Comparison of ENCODE assay signal across 12 cellular contexts in genomic region chr15:65182538-65182937, GRCh38. TPM values are rescaled to one million over a fixed set of nuclear protein-coding genes. Genes with fewer than 3 reads are reported as not detected.
DNase-seq lines count a peak whose midpoint lies in the region; ATAC-seq, FAIRE-seq and TF ChIP-seq lines count a peak whose summit lies in the region.
"Had no signal": no experiment of that assay in that cellular context is flagged by ENCODE, and none has a peak within 500 bp of the region (broad histone marks: within the 10 kb centered on the region; RNA-seq: fewer than 3 reads in every experiment).

No MANE protein-coding gene starts in this region.

- peaks cover 2% of the 10 kb centered on the region for H3K36me3 ChIP-seq in fibroblast of lung (ENCODE audit: control insufficient read depth, insufficient read depth, low read length)

- no peak overlapping the region for H2AFZ ChIP-seq in fibroblast of lung (ENCODE audit: low read length)

- H3K27me3 Mint-ChIP-seq in activated T-cell treated with anti-CD3 and anti-CD28 coated beads, Interleukin-2, amount 50 U/mL, for 24 hours, result no peaks in the 10 kb centered on the region
- no peaks in the 10 kb centered on the region for H3K27me3 Mint-ChIP-seq in stimulated activated memory B cell treated with anti-CD40 and anti-IgM and Interleukin-4, amounts not matched to agents 10 μg/mL and 1 μg/mL and 100 μg/mL, for 72 hours
- no peaks in the 10 kb centered on the region for H3K27me3 Mint-ChIP-seq in CD14-positive monocyte (ENCODE audit: low read depth in 3 of 3)

- H3K9me3 ChIP-seq in fibroblast of lung (ENCODE audit: control insufficient read depth, insufficient read depth, low read depth, low read length), result no peaks in the 10 kb centered on the region
- H3K9me3 ChIP-seq: mucosa of descending colon had no signal

- H3K36me3 Mint-ChIP-seq in activated T-cell treated with anti-CD3 and anti-CD28 coated beads, Interleukin-2, amount 50 U/mL, for 24 hours (ENCODE audit: low read depth), result peaks cover 51% of the 10 kb centered on the region
- H3K36me3 Mint-ChIP-seq in stimulated activated memory B cell treated with anti-CD40 and anti-IgM and Interleukin-4, amounts not matched to agents 10 μg/mL and 1 μg/mL and 100 μg/mL, for 72 hours, result no peaks in the 10 kb centered on the region
- peaks cover 14 to 36% of the 10 kb centered on the region in 2 donors for H3K36me3 Mint-ChIP-seq in CD14-positive monocyte

- H3K79me2 ChIP-seq in fibroblast of lung (ENCODE audit: control insufficient read depth, insufficient read depth, low read length), result peaks cover 52% of the 10 kb centered on the region

- peak overlapping the region; percentile 95 for H3K27ac Mint-ChIP-seq in activated T-cell treated with anti-CD3 and anti-CD28 coated beads, Interleukin-2, amount 50 U/mL, for 24 hours
- H3K27ac Mint-ChIP-seq in stimulated activated memory B cell treated with anti-CD40 and anti-IgM and Interleukin-4, amounts not matched to agents 10 μg/mL and 1 μg/mL and 100 μg/mL, for 72 hours, result peak overlapping the region; percentile 88
- peak overlapping the region in 2 of 7 donors; percentile 18 to 46 for H3K27ac Mint-ChIP-seq in CD14-positive monocyte

- CTCF ChIA-PET in RWPE1 (lab: Yijun Ruan, JAX), result interaction anchor here (0.6 kb wide), 2 partner anchors 88 to 149 kb away, joined by 3 to 10 read pairs; no protein-coding TSS in a partner anchor

- peaks cover 33% of the 10 kb centered on the region for H3K4me1 Mint-ChIP-seq in activated T-cell treated with anti-CD3 and anti-CD28 coated beads, Interleukin-2, amount 50 U/mL, for 24 hours (ENCODE audit: low read depth)
- peaks cover 38% of the 10 kb centered on the region for H3K4me1 Mint-ChIP-seq in stimulated activated memory B cell treated with anti-CD40 and anti-IgM and Interleukin-4, amounts not matched to agents 10 μg/mL and 1 μg/mL and 100 μg/mL, for 72 hours
- H3K4me1 Mint-ChIP-seq in CD14-positive monocyte, result peaks cover 28% of the 10 kb centered on the region

- no peak for ATAC-seq in stimulated activated memory B cell treated with anti-CD40 and anti-IgM and Interleukin-4, amounts not matched to agents 10 μg/mL and 1 μg/mL and 100 μg/mL, for 72 hours
- no peak for ATAC-seq in HG03045 (IDR thresholded peaks at IDR 0.05; ENCODE audit: unreplicated experiment)
- ATAC-seq: mucosa of descending colon had no signal

- no peak overlapping the region for H3K9ac ChIP-seq in fibroblast of lung (ENCODE audit: insufficient read depth, low read length)

- TF ChIP-seq CTCF in RWPE1 (conservative IDR thresholded peaks at IDR 0.05; ENCODE audit: low read depth), result no peak
- TF ChIP-seq CTCF in fibroblast of lung (conservative IDR thresholded peaks at IDR 0.05 in 1 of 2, IDR thresholded peaks at IDR 0.05 in 1 of 2; ENCODE audit: low read depth in 1 of 2, low read length in 2 of 2), result no peak
- no peak for TF ChIP-seq CTCF in CD14-positive monocyte (IDR thresholded peaks at IDR 0.05)

- H3K9me3 Mint-ChIP-seq in activated T-cell treated with anti-CD3 and anti-CD28 coated beads, Interleukin-2, amount 50 U/mL, for 24 hours, result no peaks in the 10 kb centered on the region
- H3K9me3 Mint-ChIP-seq in stimulated activated memory B cell treated with anti-CD40 and anti-IgM and Interleukin-4, amounts not matched to agents 10 μg/mL and 1 μg/mL and 100 μg/mL, for 72 hours, result no peaks in the 10 kb centered on the region
- H3K9me3 Mint-ChIP-seq in CD14-positive monocyte, result no peaks in the 10 kb centered on the region

- H4K20me1 ChIP-seq in fibroblast of lung (ENCODE audit: control insufficient read depth, extremely low read depth, insufficient read depth, low read length), result peaks cover 3% of the 10 kb centered on the region

- H3K4me3 ChIP-seq in fibroblast of lung (replicated peaks in 1 of 4; ENCODE audit: control extremely low read depth in 1 of 4, insufficient read depth in 1 of 4, low read depth in 3 of 4, low read length in 4 of 4), result peak overlapping the region in 2 of 4 experiments; percentile 27 to 97
- H3K4me3 ChIP-seq: mucosa of descending colon had no signal

- POLR2A ChIA-PET in RWPE1 (lab: Yijun Ruan, JAX; ENCODE audit: low non-redundant PET), result no interaction called here

- H3K4me2 ChIP-seq in fibroblast of lung (ENCODE audit: extremely low read depth, insufficient read depth, low read length), result peak overlapping the region; percentile 15

- DNase-seq in activated T-cell treated with anti-CD3 and anti-CD28 coated beads, Interleukin-2, amount 50 U/mL, for 24 hours, result no peak
- no peak for DNase-seq in activated T-cell treated with anti-CD3 and anti-CD28 coated beads for 4 hours
- no peak for DNase-seq in RWPE1 (ENCODE audit: low spot score)
- DNase-seq in fibroblast of lung (ENCODE audit: low read depth in 2 of 2), result no peak
- no peak for DNase-seq in RCC 7860 (ENCODE audit: low spot score)
- DNase-seq in CD14-positive monocyte (ENCODE audit: low spot score), result no peak
- DNase-seq: cortex of kidney, glutamatergic neuron, mucosa of descending colon, NCI-H446 had no signal

- intact Hi-C loops in CD14-positive monocyte (cut with micrococcal nuclease), result no loop called here

- no peaks in the 10 kb centered on the region for H3K27me3 ChIP-seq in fibroblast of lung (ENCODE audit: control insufficient read depth, insufficient read depth, low read length)

- peak overlapping the region; percentile 97 for H3K4me3 Mint-ChIP-seq in activated T-cell treated with anti-CD3 and anti-CD28 coated beads, Interleukin-2, amount 50 U/mL, for 24 hours
- peak overlapping the region; percentile 66 for H3K4me3 Mint-ChIP-seq in stimulated activated memory B cell treated with anti-CD40 and anti-IgM and Interleukin-4, amounts not matched to agents 10 μg/mL and 1 μg/mL and 100 μg/mL, for 72 hours
- no peak overlapping the region for H3K4me3 Mint-ChIP-seq in CD14-positive monocyte

- H3K27ac ChIP-seq in RWPE1 (peak overlapping the region; percentile 24; the same call in 1 of the 2 replicates), fibroblast of lung (ENCODE audit: insufficient read depth, low read length) (no peak overlapping the region)

- H3K4me1 ChIP-seq in fibroblast of lung (ENCODE audit: control insufficient read depth, extremely low read depth, insufficient read depth, low read length), result peaks cover 2% of the 10 kb centered on the region

- FAIRE-seq in RCC 7860 (lab: Jason Lieb, UNC), result no peak

RNA-seq across cellular contexts. Expression of gene CLPX, which starts 2.6 kb away (rescaled TPM):
- total RNA-seq in fibroblast of lung, result 36.2 and 42.1 TPM in 2 replicates
- polyA plus RNA-seq in fibroblast of lung (50.4 and 53.4 TPM in 2 replicates), CD14-positive monocyte (10 to 100 TPM; 20.0 to 24.9 TPM)
- 26.6 and 29.5 TPM in 2 replicates for polyA plus RNA-seq in fibroblast of lung (2012)
- polyA minus RNA-seq in fibroblast of lung (ENCODE audit: low replicate concordance), result 5.6 and 5.8 TPM in 2 replicates

RNA-seq across cellular contexts. Expression of gene CILP, which starts 28.7 kb away (rescaled TPM):
- total RNA-seq in fibroblast of lung, result 0.17 and 0.26 TPM in 2 replicates
- polyA plus RNA-seq in fibroblast of lung (0.06 and 0.17 TPM in 2 replicates), CD14-positive monocyte (not detected)
- 0.06 and 0.10 TPM in 2 replicates for polyA plus RNA-seq in fibroblast of lung (2012)
- polyA minus RNA-seq in fibroblast of lung (ENCODE audit: low replicate concordance), result not detected in 2 replicates

RNA-seq across cellular contexts. Expression of gene PDCD7, which starts 48.9 kb away (rescaled TPM):
- 17.0 and 18.5 TPM in 2 replicates for total RNA-seq in fibroblast of lung
- 21.7 and 23.0 TPM in 2 replicates for polyA plus RNA-seq in fibroblast of lung
- 12.8 and 15.6 TPM in 2 replicates for polyA plus RNA-seq in fibroblast of lung (2012)
- polyA minus RNA-seq in fibroblast of lung (ENCODE audit: low replicate concordance), result 3.2 and 22.8 TPM in 2 replicates
- polyA plus RNA-seq in CD14-positive monocyte, result 1 to 10 TPM; 3.1 to 4.7 TPM

Comparison
In these comparisons a context has a peak if more than half of its experiments do, and no peak if none do; other contexts are left out.
1. H3K4me3 Mint-ChIP-seq: peak in activated T-cell treated with anti-CD3 and anti-CD28 coated beads, Interleukin-2, amount 50 U/mL, for 24 hours (single experiment) and stimulated activated memory B cell treated with anti-CD40 and anti-IgM and Interleukin-4, amounts not matched to agents 10 μg/mL and 1 μg/mL and 100 μg/mL, for 72 hours (single experiment); none in CD14-positive monocyte (0 of 2).